Comparison of ENCODE assay signal across 8 cellular contexts in genomic region chrX:2690856-2691542, GRCh38. TPM values are rescaled to one million over a fixed set of nuclear protein-coding genes. Genes with fewer than 3 reads are reported as not detected.
A peak's percentile ranks its signal among the peaks of the same experiment; 100 is the strongest.
DNase-seq lines count a peak whose midpoint lies in the region; ATAC-seq, FAIRE-seq and TF ChIP-seq lines count a peak whose summit lies in the region.

A gene with protein sequence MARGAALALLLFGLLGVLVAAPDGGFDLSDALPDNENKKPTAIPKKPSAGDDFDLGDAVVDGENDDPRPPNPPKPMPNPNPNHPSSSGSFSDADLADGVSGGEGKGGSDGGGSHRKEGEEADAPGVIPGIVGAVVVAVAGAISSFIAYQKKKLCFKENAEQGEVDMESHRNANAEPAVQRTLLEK (plus strand): TSS chrX:2691295. CDS start chrX:2691361, 66 bp downstream.

- H3K36me3 ChIP-seq in pancreas (no peaks in the 10 kb centered on the region), tibial nerve (no peaks in the 10 kb centered on the region)

- peak; percentile 76 for DNase-seq in Calu3
- no peak for DNase-seq in LNCaP clone FGC (ENCODE audit: low read depth)
- DNase-seq in activated T-helper 1 cell treated with Interleukin-2 at 50 U/mL for 16 hours (ENCODE audit: low read depth) = peak; percentile 88
- DNase-seq in foreskin keratinocyte = peak in 1 of 2 donors; percentile 75
- DNase-seq in pancreas = peak; percentile 88 to 94 (median 92)
- DNase-seq in tibial nerve (ENCODE audit: low spot score in 2 of 2) = peak; percentile 77 to 78
- DNase-seq in NCI-H1048 (lab: John Stamatoyannopoulos, UW) = no peak

- CTCF ChIA-PET in Calu3 (lab: Charles Lee) = no interaction called here

- H3K27ac ChIP-seq in foreskin keratinocyte = peak within 1 kb of the TSS; percentile 85
- H3K27ac ChIP-seq in pancreas = peak within 1 kb of the TSS; percentile 65 to 88 (median 80)
- H3K27ac ChIP-seq in tibial nerve = peak within 1 kb of the TSS; percentile 64 to 89 (median 86)

- H3K4me1 Mint-ChIP-seq in Calu3 (ENCODE audit: low read depth, unreplicated experiment) = no peaks in the 10 kb centered on the region

- no peaks in the 10 kb centered on the region for H3K27me3 Mint-ChIP-seq in Calu3 (ENCODE audit: unreplicated experiment)

- H3K4me3 ChIP-seq in LNCaP clone FGC (ENCODE audit: low read depth, low read length) (peak within 1 kb of the TSS; percentile 83), pancreas (peak within 1 kb of the TSS; percentile 64 to 95 (median 88)), tibial nerve (peak within 1 kb of the TSS; percentile 74 to 94 (median 89))

- ATAC-seq in GM21723 (IDR thresholded peaks at IDR 0.05; ENCODE audit: unreplicated experiment) (peak; percentile 91), foreskin keratinocyte (peak; percentile 89), pancreas (peak; percentile 88 to 94 (median 92))

- H3K27me3 ChIP-seq in foreskin keratinocyte = no peaks in the 10 kb centered on the region
- no peaks in the 10 kb centered on the region for H3K27me3 ChIP-seq in pancreas
- no peaks in the 10 kb centered on the region for H3K27me3 ChIP-seq in tibial nerve

- peak in 1 of 2 donors; percentile 76 for TF ChIP-seq EP300 in tibial nerve (IDR thresholded peaks at IDR 0.05)

- TF ChIP-seq CTCF in Calu3 (IDR thresholded peaks at IDR 0.05; ENCODE audit: unreplicated experiment) (no peak), LNCaP clone FGC (IDR thresholded peaks at IDR 0.05; ENCODE audit: control insufficient read depth, extremely low read depth, insufficient read depth) (no peak), foreskin keratinocyte (conservative IDR thresholded peaks at IDR 0.05) (peak; percentile 1), pancreas (IDR thresholded peaks at IDR 0.05) (no peak), tibial nerve (IDR thresholded peaks at IDR 0.05) (no peak)

- H3K4me1 ChIP-seq in foreskin keratinocyte (peaks cover 4% of the 10 kb centered on the region), pancreas (peaks cover 0 to 8% (median 0%) of the 10 kb centered on the region in 3 donors), tibial nerve (peaks cover 0 to 44% (median 27%) of the 10 kb centered on the region in 4 donors)

- no peaks in the 10 kb centered on the region for H3K9me3 ChIP-seq in pancreas
- no peaks in the 10 kb centered on the region for H3K9me3 ChIP-seq in tibial nerve

- peak within 1 kb of the TSS; percentile 81 for H3K4me3 Mint-ChIP-seq in Calu3 (ENCODE audit: low read depth, unreplicated experiment)

- no TSS peak for BruUV-seq in Calu3 (replicated peaks; lab: Mats Ljungman, UMichigan)

- peak in 1 of 2 donors; percentile 68 for TF ChIP-seq POLR2A in tibial nerve (IDR thresholded peaks at IDR 0.05)

- WGBS in pancreas, 2 donors = 0% methylated on average over 52 to 73 of the region's 73 CpGs
- WGBS in tibial nerve, 2 donors = 0 to 1% methylated on average over 19 to 26 of the region's 73 CpGs

- no peak for FAIRE-seq in pancreas (lab: Jason Lieb, UNC)

- H3K9me3 Mint-ChIP-seq in Calu3 (ENCODE audit: low read depth, unreplicated experiment) = no peaks in the 10 kb centered on the region

- intact Hi-C loops in Calu3 (cut with micrococcal nuclease; ENCODE audit: unreplicated experiment) (no loop called here), pancreas (cut with DNase I) (no loop called here)

- H3K36me3 Mint-ChIP-seq in Calu3 (ENCODE audit: insufficient read depth, unreplicated experiment) = peaks cover 19% of the 10 kb centered on the region

- peak within 1 kb of the TSS; percentile 84 for H3K27ac Mint-ChIP-seq in Calu3 (ENCODE audit: unreplicated experiment)

RNA-seq across cellular contexts. Expression of the gene that starts here (rescaled TPM):
- total RNA-seq in Calu3 (2022) (51.2 and 73.9 TPM in 2 replicates), foreskin keratinocyte (237 and 271 TPM in 2 replicates), pancreas (100 to 1,000 TPM in 4 of 6 donors, 10 to 100 TPM in 2; 64.5 to 157 (median 126) TPM), tibial nerve (100 to 1,000 TPM; 249 to 611 (median 391) TPM)
- polyA plus RNA-seq in foreskin keratinocyte (324 and 363 TPM in 2 replicates), pancreas (100 to 1,000 TPM; 207 to 432 TPM)

Comparison
In these comparisons a context has a peak if more than half of its experiments do, and no peak if none do; other contexts are left out.
1. DNase-seq: peak in Calu3 (single experiment), activated T-helper 1 cell treated with Interleukin-2 at 50 U/mL for 16 hours (single experiment), pancreas (6 of 6) and tibial nerve (2 of 2); none in LNCaP clone FGC (single experiment) and NCI-H1048 (single experiment).
2. Peak in every context shown above with its lines, with median percentiles within 50 percentile points of each other: ATAC-seq, H3K4me3 ChIP-seq and H3K27ac ChIP-seq.